ENCODE assay signal across 1 cellular context in genomic region chr7:957418-958220, GRCh38.
A peak's percentile ranks its signal among the peaks of the same experiment; 100 is the strongest.
TF ChIP-seq lines count a peak whose summit lies in the region.

No MANE protein-coding gene starts in this region.

TF ChIP-seq in HepG2, 621 proteins besides CTCF, POLR2A, EP300 and RAD21 (continued from another document and continues in another):
- TF ChIP-seq ATRX (CRISPR knock-in tag; IDR thresholded peaks at IDR 0.05; ENCODE audit: borderline replicate concordance) (no peak), ZNF441 (CRISPR knock-in tag; IDR thresholded peaks at IDR 0.05; ENCODE audit: borderline replicate concordance) (peak; percentile 68; the same call in 1 of the 2 replicates), CHCHD3 (CRISPR knock-in tag; IDR thresholded peaks at IDR 0.05) (no peak), KAT8 (CRISPR knock-in tag; IDR thresholded peaks at IDR 0.05) (peak; percentile 88), SOX6 (IDR thresholded peaks at IDR 0.05) (no peak), SOX6 (CRISPR knock-in tag; IDR thresholded peaks at IDR 0.05) (peak; percentile 62; the same call in 1 of the 2 replicates), REXO4 (CRISPR knock-in tag; IDR thresholded peaks at IDR 0.05; ENCODE audit: borderline replicate concordance) (peak; percentile 93; the same call in 1 of the 2 replicates), BCLAF1 (IDR thresholded peaks at IDR 0.05) (no peak), BRF2 (CRISPR knock-in tag; IDR thresholded peaks at IDR 0.05) (peak; percentile 79; the same call in 1 of the 2 replicates), MLLT10 (CRISPR knock-in tag; IDR thresholded peaks at IDR 0.05) (no peak), SP1 (IDR thresholded peaks at IDR 0.05) (no peak), SP1 (CRISPR knock-in tag; IDR thresholded peaks at IDR 0.05) (peak; percentile 56), TGIF2 (CRISPR knock-in tag; IDR thresholded peaks at IDR 0.05) (no peak), CEBPZ (IDR thresholded peaks at IDR 0.05; ENCODE audit: low read length) (no peak), ZNF773 (CRISPR knock-in tag; IDR thresholded peaks at IDR 0.05; ENCODE audit: borderline replicate concordance) (no peak), KLF9 (CRISPR knock-in tag; IDR thresholded peaks at IDR 0.05; ENCODE audit: low read depth) (peak; percentile 27; the same call in 1 of the 2 replicates), AGO1 (IDR thresholded peaks at IDR 0.05; ENCODE audit: low read depth, low read length, poor library complexity, severe bottlenecking) (peak; percentile 45), ZNF256 (CRISPR knock-in tag; conservative IDR thresholded peaks at IDR 0.05) (peak; percentile 94; the same call in 1 of the 2 replicates), HIVEP1 (CRISPR knock-in tag; IDR thresholded peaks at IDR 0.05) (no peak), KMT2B (CRISPR knock-in tag; IDR thresholded peaks at IDR 0.05) (peak; percentile 46; the same call in 1 of the 2 replicates), PAF1 (CRISPR knock-in tag; IDR thresholded peaks at IDR 0.05) (no peak), ZNF570 (CRISPR knock-in tag; IDR thresholded peaks at IDR 0.05; ENCODE audit: borderline replicate concordance) (0 out of 2 replicates have a peak, but pooled peaks have one; percentile 35), PAX8 (CRISPR knock-in tag; IDR thresholded peaks at IDR 0.05; ENCODE audit: borderline replicate concordance) (no peak), SMARCE1 (IDR thresholded peaks at IDR 0.05; ENCODE audit: borderline replicate concordance) (no peak), NFE2L1 (CRISPR knock-in tag; IDR thresholded peaks at IDR 0.05; ENCODE audit: borderline replicate concordance) (no peak), KMT2A (CRISPR knock-in tag; IDR thresholded peaks at IDR 0.05) (no peak), ZNF33A (CRISPR knock-in tag; IDR thresholded peaks at IDR 0.05; ENCODE audit: borderline replicate concordance) (0 out of 2 replicates have a peak, but pooled peaks have one; percentile 20), NFIB (CRISPR knock-in tag; IDR thresholded peaks at IDR 0.05; ENCODE audit: borderline replicate concordance) (no peak), HMGA1 (CRISPR knock-in tag; conservative IDR thresholded peaks at IDR 0.05) (no peak), ZHX1 (CRISPR knock-in tag; IDR thresholded peaks at IDR 0.05; ENCODE audit: low read depth) (peak; percentile 77; the same call in 1 of the 2 replicates), ZFP82 (CRISPR knock-in tag; IDR thresholded peaks at IDR 0.05; ENCODE audit: borderline replicate concordance) (peak; percentile 97), ZNF878 (CRISPR knock-in tag; IDR thresholded peaks at IDR 0.05) (peak; percentile 87), SMC3 (IDR thresholded peaks at IDR 0.05; ENCODE audit: low read length) (no peak), IKZF4 (CRISPR knock-in tag; IDR thresholded peaks at IDR 0.05; ENCODE audit: borderline replicate concordance, low read depth, not compliant biosample characterization) (peak; percentile 97), RCOR2 (CRISPR knock-in tag; IDR thresholded peaks at IDR 0.05) (peak; percentile 88), ZBTB42 (CRISPR knock-in tag; IDR thresholded peaks at IDR 0.05) (peak; percentile 75; the same call in 1 of the 2 replicates), ESRRA (CRISPR knock-in tag; IDR thresholded peaks at IDR 0.05; ENCODE audit: low read depth) (peak; percentile 37), ZEB1 (IDR thresholded peaks at IDR 0.05; ENCODE audit: insufficient replicate concordance, low read depth) (peak; percentile 78), ZSCAN29 (CRISPR knock-in tag; conservative IDR thresholded peaks at IDR 0.05) (peak; percentile 62; the same call in 1 of the 2 replicates), AGO2 (optimal IDR thresholded peaks at IDR 0.05; ENCODE audit: low read depth, low read length) (peak; percentile 73), MEIS1 (CRISPR knock-in tag; IDR thresholded peaks at IDR 0.05; ENCODE audit: borderline replicate concordance) (peak; percentile 86; the same call in 1 of the 2 replicates), ZNF580 (CRISPR knock-in tag; IDR thresholded peaks at IDR 0.05; ENCODE audit: borderline replicate concordance, low read depth) (peak; percentile 84; the same call in 1 of the 2 replicates), LCORL (IDR thresholded peaks at IDR 0.05) (no peak), LCORL (CRISPR knock-in tag; IDR thresholded peaks at IDR 0.05) (peak; percentile 88), TBX2 (CRISPR knock-in tag; IDR thresholded peaks at IDR 0.05; ENCODE audit: borderline replicate concordance) (peak; percentile 86), NONO (IDR thresholded peaks at IDR 0.05) (no peak), NONO (CRISPR knock-in tag; conservative IDR thresholded peaks at IDR 0.05) (peak; percentile 51; the same call in 1 of the 2 replicates), HDAC1 (CRISPR knock-in tag; IDR thresholded peaks at IDR 0.05) (peak; percentile 92), ZNF180 (CRISPR knock-in tag; IDR thresholded peaks at IDR 0.05; ENCODE audit: borderline replicate concordance, low read depth) (no peak; the same call in 1 of the 2 replicates), ZNF572 (CRISPR knock-in tag; IDR thresholded peaks at IDR 0.05) (no peak; the same call in 1 of the 2 replicates), ZNF605 (CRISPR knock-in tag; IDR thresholded peaks at IDR 0.05) (peak; percentile 98), NR0B2 (CRISPR knock-in tag; IDR thresholded peaks at IDR 0.05) (no peak), MXD3 (CRISPR knock-in tag; IDR thresholded peaks at IDR 0.05) (peak; percentile 88; the same call in 1 of the 2 replicates)
- TF ChIP-seq, protein P1, sequence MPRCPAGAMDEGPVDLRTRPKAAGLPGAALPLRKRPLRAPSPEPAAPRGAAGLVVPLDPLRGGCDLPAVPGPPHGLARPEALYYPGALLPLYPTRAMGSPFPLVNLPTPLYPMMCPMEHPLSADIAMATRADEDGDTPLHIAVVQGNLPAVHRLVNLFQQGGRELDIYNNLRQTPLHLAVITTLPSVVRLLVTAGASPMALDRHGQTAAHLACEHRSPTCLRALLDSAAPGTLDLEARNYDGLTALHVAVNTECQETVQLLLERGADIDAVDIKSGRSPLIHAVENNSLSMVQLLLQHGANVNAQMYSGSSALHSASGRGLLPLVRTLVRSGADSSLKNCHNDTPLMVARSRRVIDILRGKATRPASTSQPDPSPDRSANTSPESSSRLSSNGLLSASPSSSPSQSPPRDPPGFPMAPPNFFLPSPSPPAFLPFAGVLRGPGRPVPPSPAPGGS (CRISPR knock-in tag; IDR thresholded peaks at IDR 0.05), result peak; percentile 96
- TF ChIP-seq, protein P2, sequence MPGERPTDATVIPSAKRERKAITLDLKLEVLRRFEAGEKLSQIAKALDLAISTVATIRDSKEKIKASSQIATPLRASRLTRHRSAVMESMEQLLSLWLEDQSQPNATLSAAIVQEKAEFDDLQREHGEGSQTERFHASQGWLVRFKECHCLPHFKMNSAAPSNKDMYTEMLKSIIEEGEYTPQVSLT (CRISPR knock-in tag; IDR thresholded peaks at IDR 0.05; ENCODE audit: borderline replicate concordance, low read depth), result no peak; the same call in 1 of the 2 replicates
- TF ChIP-seq, protein P3, sequence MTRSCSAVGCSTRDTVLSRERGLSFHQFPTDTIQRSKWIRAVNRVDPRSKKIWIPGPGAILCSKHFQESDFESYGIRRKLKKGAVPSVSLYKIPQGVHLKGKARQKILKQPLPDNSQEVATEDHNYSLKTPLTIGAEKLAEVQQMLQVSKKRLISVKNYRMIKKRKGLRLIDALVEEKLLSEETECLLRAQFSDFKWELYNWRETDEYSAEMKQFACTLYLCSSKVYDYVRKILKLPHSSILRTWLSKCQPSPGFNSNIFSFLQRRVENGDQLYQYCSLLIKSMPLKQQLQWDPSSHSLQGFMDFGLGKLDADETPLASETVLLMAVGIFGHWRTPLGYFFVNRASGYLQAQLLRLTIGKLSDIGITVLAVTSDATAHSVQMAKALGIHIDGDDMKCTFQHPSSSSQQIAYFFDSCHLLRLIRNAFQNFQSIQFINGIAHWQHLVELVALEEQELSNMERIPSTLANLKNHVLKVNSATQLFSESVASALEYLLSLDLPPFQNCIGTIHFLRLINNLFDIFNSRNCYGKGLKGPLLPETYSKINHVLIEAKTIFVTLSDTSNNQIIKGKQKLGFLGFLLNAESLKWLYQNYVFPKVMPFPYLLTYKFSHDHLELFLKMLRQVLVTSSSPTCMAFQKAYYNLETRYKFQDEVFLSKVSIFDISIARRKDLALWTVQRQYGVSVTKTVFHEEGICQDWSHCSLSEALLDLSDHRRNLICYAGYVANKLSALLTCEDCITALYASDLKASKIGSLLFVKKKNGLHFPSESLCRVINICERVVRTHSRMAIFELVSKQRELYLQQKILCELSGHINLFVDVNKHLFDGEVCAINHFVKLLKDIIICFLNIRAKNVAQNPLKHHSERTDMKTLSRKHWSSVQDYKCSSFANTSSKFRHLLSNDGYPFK (CRISPR knock-in tag; IDR thresholded peaks at IDR 0.05; ENCODE audit: borderline replicate concordance), result peak; percentile 78
